ENCODE assay signal across 8 cellular contexts in the genomic region with DNA sequence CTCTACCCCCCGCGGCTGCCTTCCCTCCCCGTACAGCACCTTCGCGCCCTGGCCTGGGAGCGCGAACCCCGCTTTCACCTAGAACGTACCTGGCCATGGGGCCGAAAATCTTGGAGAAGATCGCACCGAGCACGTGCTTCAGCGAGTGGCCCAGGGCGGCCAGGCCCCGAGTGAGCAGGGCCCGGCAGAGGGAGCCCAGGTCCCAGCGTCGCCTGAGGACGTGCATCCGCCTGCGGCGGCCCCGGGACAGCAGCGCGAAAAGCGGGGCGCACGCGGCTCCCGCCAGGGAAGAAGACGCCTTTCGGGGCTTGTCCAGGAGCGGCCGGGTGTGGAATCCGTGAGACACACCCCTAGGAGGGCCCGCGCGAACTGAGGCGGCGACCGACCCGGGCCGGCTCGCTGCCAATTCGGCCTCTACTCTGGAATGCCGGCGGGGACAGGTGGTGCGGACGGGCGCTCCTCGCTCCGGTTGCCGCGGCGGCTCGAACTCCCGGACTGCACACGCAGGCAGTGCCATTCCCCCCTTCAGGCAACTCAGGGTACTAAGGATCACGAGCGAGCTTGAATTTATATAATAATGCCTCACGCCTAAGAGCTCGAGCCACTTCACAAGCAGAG. TPM values are rescaled to one million over a fixed set of nuclear protein-coding genes. Genes with fewer than 3 reads are reported as not detected.
A peak's percentile ranks its signal among the peaks of the same experiment; 100 is the strongest.
DNase-seq lines count a peak whose midpoint lies in the region; ATAC-seq and TF ChIP-seq lines count a peak whose summit lies in the region.

A gene (minus strand): TSS at position 544 of the 618 bp plus-strand sequence.

- POLR2A ChIA-PET in HCT116 (lab: Charles Lee) = no interaction called here

- H3K4me2 ChIP-seq in HCT116 (ENCODE audit: low read length) = peak within 1 kb of the TSS; percentile 87

- H3K9me3 ChIP-seq in HCT116 (ENCODE audit: control insufficient read depth in 1 of 2, insufficient read depth in 1 of 2, low read depth in 1 of 2, low read length in 2 of 2) = no peaks in the 10 kb centered on the region
- H3K9me3 ChIP-seq in sigmoid colon = no peaks in the 10 kb centered on the region

- TF ChIP-seq RAD21 in HCT116 (IDR thresholded peaks at IDR 0.05; ENCODE audit: low read depth) = no peak

- RAD21 ChIA-PET in HCT116 (lab: Charles Lee; ENCODE audit: low non-redundant PET in 1 of 2, low total read pairs in 2 of 2, uncharacterized antibody in 2 of 2, unreplicated experiment in 2 of 2) = no interaction called here

- H3K4me1 ChIP-seq in HCT116 (ENCODE audit: control insufficient read depth in 1 of 2, insufficient read depth in 2 of 2, low read length in 2 of 2) = peaks cover 12 to 24% of the 10 kb centered on the region in 2 experiments
- H3K4me1 ChIP-seq in sigmoid colon = peaks cover 0 to 25% (median 18%) of the 10 kb centered on the region in 4 donors

- peak within 1 kb of the TSS; percentile 74 for H3K27ac ChIP-seq in HCT116 (ENCODE audit: low read depth, low read length)
- H3K27ac ChIP-seq in sigmoid colon = no peak within 1 kb of the TSS

- H3K36me3 ChIP-seq in HCT116 (ENCODE audit: control insufficient read depth in 1 of 2, insufficient read depth in 2 of 2, low read length in 2 of 2) (no peaks in the 10 kb centered on the region; a peak in 1 of 4 replicates), sigmoid colon (no peaks in the 10 kb centered on the region)

- TF ChIP-seq EP300 in sigmoid colon (IDR thresholded peaks at IDR 0.05) = no peak

- 2% methylated on average over 63 of the region's 63 CpGs for WGBS in sigmoid colon, 2 donors

- peak within 1 kb of the TSS; percentile 86 for H3K9ac ChIP-seq in HCT116 (ENCODE audit: low read length)

- ATAC-seq in HCT116 = peak; percentile 75
- peak; percentile 33 for ATAC-seq in left ventricle myocardium superior
- ATAC-seq in GM21360 (IDR thresholded peaks at IDR 0.05; ENCODE audit: unreplicated experiment) = no peak

- TF ChIP-seq POLR2A in HCT116 (IDR thresholded peaks at IDR 0.05; ENCODE audit: borderline replicate concordance, extremely low read depth, insufficient read depth, insufficient read length) = no peak
- TF ChIP-seq POLR2A in sigmoid colon (IDR thresholded peaks at IDR 0.05) = no peak

- DNase-seq in HCT116 (ENCODE audit: low read depth, low spot score) = peak; percentile 21
- DNase-seq in T1000 (lab: John Stamatoyannopoulos, UW) = peak; percentile 5
- DNase-seq in left ventricle myocardium superior = peak; percentile 21
- DNase-seq in sigmoid colon = no peak
- DNase-seq in NCI-H774 (lab: John Stamatoyannopoulos, UW) = no peak
- DNase-seq in activated CD4-positive, CD25-positive, alpha-beta regulatory T cell (lab: John Stamatoyannopoulos, UW) = no peak
- no peak for DNase-seq in DMS114 treated with DMSO at 0.1 percent for 48 hours (lab: John Stamatoyannopoulos, UW; ENCODE audit: unreplicated experiment)

- H3K4me3 ChIP-seq in HCT116 (replicated peaks in 1 of 2; ENCODE audit: low read depth in 1 of 2, low read length in 2 of 2) (peak within 1 kb of the TSS; percentile 53 to 64), sigmoid colon (peak within 1 kb of the TSS; percentile 29 to 51 (median 45))

- peak in 1 of 3 experiments; percentile 12; a peak in 1 of 6 replicates for TF ChIP-seq CTCF in HCT116 (IDR thresholded peaks at IDR 0.05 in 2 of 3, conservative IDR thresholded peaks at IDR 0.05 in 1 of 3; ENCODE audit: borderline replicate concordance in 1 of 3, insufficient read depth in 1 of 3, low read depth in 2 of 3, low read length in 2 of 3)
- TF ChIP-seq CTCF in sigmoid colon (IDR thresholded peaks at IDR 0.05) = no peak

- H3K27me3 ChIP-seq in HCT116 (ENCODE audit: insufficient read depth, low read length) (no peaks in the 10 kb centered on the region), sigmoid colon (peaks cover 18 to 48% (median 25%) of the 10 kb centered on the region in 3 donors)

- peak within 1 kb of the TSS; percentile 54 for H2AFZ ChIP-seq in HCT116 (ENCODE audit: low read depth, low read length, poor library complexity, severe bottlenecking)

- no peaks in the 10 kb centered on the region for H3K9me2 ChIP-seq in HCT116 (ENCODE audit: insufficient read depth)

- intact Hi-C loops in HCT116 (cut with micrococcal nuclease) (no loop called here), left ventricle myocardium superior (cut with micrococcal nuclease) (no loop called here), sigmoid colon (cut with DNase I) (no loop called here)

- CTCF ChIA-PET in HCT116 (lab: Charles Lee) = interaction anchor here (2.7 kb wide), 1 partner anchor 10 kb away, joined by 8 read pairs; no protein-coding TSS in a partner anchor

- peaks cover 25% of the 10 kb centered on the region for H3K79me2 ChIP-seq in HCT116 (ENCODE audit: insufficient read depth, low read length)

- BruUV-seq in HCT116 (replicated peaks; lab: Mats Ljungman, UMichigan) = no TSS peak

- H4K20me1 ChIP-seq in HCT116 (ENCODE audit: insufficient read depth) = no peaks in the 10 kb centered on the region

TF ChIP-seq in HCT116, 20 proteins besides CTCF, POLR2A, EP300 and RAD21 (continues in another document):
- TF ChIP-seq EGR1 (IDR thresholded peaks at IDR 0.05; ENCODE audit: low read depth) = no peak
- TF ChIP-seq, protein P1, sequence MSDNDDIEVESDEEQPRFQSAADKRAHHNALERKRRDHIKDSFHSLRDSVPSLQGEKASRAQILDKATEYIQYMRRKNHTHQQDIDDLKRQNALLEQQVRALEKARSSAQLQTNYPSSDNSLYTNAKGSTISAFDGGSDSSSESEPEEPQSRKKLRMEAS (IDR thresholded peaks at IDR 0.05) = peak; percentile 93
- TF ChIP-seq ZFX (IDR thresholded peaks at IDR 0.05) = peak; percentile 81
- TF ChIP-seq, protein P2, sequence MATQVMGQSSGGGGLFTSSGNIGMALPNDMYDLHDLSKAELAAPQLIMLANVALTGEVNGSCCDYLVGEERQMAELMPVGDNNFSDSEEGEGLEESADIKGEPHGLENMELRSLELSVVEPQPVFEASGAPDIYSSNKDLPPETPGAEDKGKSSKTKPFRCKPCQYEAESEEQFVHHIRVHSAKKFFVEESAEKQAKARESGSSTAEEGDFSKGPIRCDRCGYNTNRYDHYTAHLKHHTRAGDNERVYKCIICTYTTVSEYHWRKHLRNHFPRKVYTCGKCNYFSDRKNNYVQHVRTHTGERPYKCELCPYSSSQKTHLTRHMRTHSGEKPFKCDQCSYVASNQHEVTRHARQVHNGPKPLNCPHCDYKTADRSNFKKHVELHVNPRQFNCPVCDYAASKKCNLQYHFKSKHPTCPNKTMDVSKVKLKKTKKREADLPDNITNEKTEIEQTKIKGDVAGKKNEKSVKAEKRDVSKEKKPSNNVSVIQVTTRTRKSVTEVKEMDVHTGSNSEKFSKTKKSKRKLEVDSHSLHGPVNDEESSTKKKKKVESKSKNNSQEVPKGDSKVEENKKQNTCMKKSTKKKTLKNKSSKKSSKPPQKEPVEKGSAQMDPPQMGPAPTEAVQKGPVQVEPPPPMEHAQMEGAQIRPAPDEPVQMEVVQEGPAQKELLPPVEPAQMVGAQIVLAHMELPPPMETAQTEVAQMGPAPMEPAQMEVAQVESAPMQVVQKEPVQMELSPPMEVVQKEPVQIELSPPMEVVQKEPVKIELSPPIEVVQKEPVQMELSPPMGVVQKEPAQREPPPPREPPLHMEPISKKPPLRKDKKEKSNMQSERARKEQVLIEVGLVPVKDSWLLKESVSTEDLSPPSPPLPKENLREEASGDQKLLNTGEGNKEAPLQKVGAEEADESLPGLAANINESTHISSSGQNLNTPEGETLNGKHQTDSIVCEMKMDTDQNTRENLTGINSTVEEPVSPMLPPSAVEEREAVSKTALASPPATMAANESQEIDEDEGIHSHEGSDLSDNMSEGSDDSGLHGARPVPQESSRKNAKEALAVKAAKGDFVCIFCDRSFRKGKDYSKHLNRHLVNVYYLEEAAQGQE (IDR thresholded peaks at IDR 0.05; ENCODE audit: low read depth) = no peak
- TF ChIP-seq, protein P3, sequence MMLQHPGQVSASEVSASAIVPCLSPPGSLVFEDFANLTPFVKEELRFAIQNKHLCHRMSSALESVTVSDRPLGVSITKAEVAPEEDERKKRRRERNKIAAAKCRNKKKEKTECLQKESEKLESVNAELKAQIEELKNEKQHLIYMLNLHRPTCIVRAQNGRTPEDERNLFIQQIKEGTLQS (IDR thresholded peaks at IDR 0.05) = no peak
- TF ChIP-seq EZH2 (IDR thresholded peaks at IDR 0.05) = no peak
- peak; percentile 24; the same call in 1 of the 2 replicates for TF ChIP-seq CBX3 (IDR thresholded peaks at IDR 0.05; ENCODE audit: low read depth)
- TF ChIP-seq SRF (IDR thresholded peaks at IDR 0.05; ENCODE audit: low read depth) = no peak
- no peak for TF ChIP-seq JUND (IDR thresholded peaks at IDR 0.05)
- TF ChIP-seq, protein P4, sequence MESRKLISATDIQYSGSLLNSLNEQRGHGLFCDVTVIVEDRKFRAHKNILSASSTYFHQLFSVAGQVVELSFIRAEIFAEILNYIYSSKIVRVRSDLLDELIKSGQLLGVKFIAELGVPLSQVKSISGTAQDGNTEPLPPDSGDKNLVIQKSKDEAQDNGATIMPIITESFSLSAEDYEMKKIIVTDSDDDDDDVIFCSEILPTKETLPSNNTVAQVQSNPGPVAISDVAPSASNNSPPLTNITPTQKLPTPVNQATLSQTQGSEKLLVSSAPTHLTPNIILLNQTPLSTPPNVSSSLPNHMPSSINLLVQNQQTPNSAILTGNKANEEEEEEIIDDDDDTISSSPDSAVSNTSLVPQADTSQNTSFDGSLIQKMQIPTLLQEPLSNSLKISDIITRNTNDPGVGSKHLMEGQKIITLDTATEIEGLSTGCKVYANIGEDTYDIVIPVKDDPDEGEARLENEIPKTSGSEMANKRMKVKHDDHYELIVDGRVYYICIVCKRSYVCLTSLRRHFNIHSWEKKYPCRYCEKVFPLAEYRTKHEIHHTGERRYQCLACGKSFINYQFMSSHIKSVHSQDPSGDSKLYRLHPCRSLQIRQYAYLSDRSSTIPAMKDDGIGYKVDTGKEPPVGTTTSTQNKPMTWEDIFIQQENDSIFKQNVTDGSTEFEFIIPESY (IDR thresholded peaks at IDR 0.05; ENCODE audit: extremely low read depth, insufficient replicate concordance, low read length) = no peak
- no peak for TF ChIP-seq TCF7L2 (IDR thresholded peaks at IDR 0.05; ENCODE audit: borderline replicate concordance, extremely low read depth, insufficient read depth, insufficient read length)
- TF ChIP-seq FOSL1 (IDR thresholded peaks at IDR 0.05; ENCODE audit: low read depth) = no peak
- TF ChIP-seq ELF1 (IDR thresholded peaks at IDR 0.05; ENCODE audit: borderline replicate concordance, low read depth) = no peak
- no peak for TF ChIP-seq CEBPB (IDR thresholded peaks at IDR 0.05; ENCODE audit: low read depth)
- peak; percentile 18; the same call in 1 of the 2 replicates for TF ChIP-seq POLR2AphosphoS5 (IDR thresholded peaks at IDR 0.05; ENCODE audit: low read depth, low read length)
- TF ChIP-seq YY1 (IDR thresholded peaks at IDR 0.05; ENCODE audit: extremely low read depth, insufficient replicate concordance, low read depth, low read length) = no peak
- TF ChIP-seq SP1 (IDR thresholded peaks at IDR 0.05; ENCODE audit: low read depth) = no peak

RNA-seq across cellular contexts. Expression of the gene that starts here (rescaled TPM):
- total RNA-seq in HCT116 (2021; ENCODE audit: unreplicated experiment) (24.6 TPM), left ventricle myocardium superior (not detected), sigmoid colon (under 1 TPM; under 0.01 to 0.82 (median 0.27) TPM)
- 13.3 and 14.2 TPM in 2 replicates for polyA plus RNA-seq in HCT116 (2012)
- under 1 TPM in 2 of 3 donors, not detected in 1; 0.23 to 0.79 TPM for polyA plus RNA-seq in sigmoid colon

Comparison
In these comparisons a context has a peak if more than half of its experiments do, and no peak if none do; other contexts are left out.
1. RNA of the gene that starts here (total RNA-seq): 24.6 TPM in HCT116 (single experiment); under 0.01 to 0.82 TPM in sigmoid colon and not detected in left ventricle myocardium superior (single experiment); every median in the first group is over 10 times any median in the second.
2. Peak in DNase-seq and ATAC-seq in left ventricle myocardium superior; RNA of the gene not detected or under 1 TPM.
3. DNase-seq: peak in HCT116 (single experiment) and T1000 (single experiment); none in sigmoid colon (single experiment), NCI-H774 (single experiment), activated CD4-positive, CD25-positive, alpha-beta regulatory T cell (0 of 4) and DMS114 treated with DMSO at 0.1 percent for 48 hours (single experiment).